ENCODE assay signal across 25 cellular contexts in genomic region chr17:38547439-38547838, GRCh38.
"Had no signal": no experiment of that assay in that cellular context is flagged by ENCODE, and none has a peak within 500 bp of the region (broad histone marks: within the 10 kb centered on the region; RNA-seq: fewer than 3 reads in every experiment).

No MANE protein-coding gene starts in this region.

- H3K27me3 ChIP-seq: brain microvascular endothelial cell, cardiac muscle cell, Peyer's patch, SJSA1 had no signal

- DNase-seq: activated CD4-positive, alpha-beta T cell treated with anti-CD3 and anti-CD28 coated beads for 48 hours; activated CD4-positive, alpha-beta T cell treated with anti-CD3 and anti-CD28 coated beads, Interleukin-2, amount 50 U/mL, for 4 hours; activated CD4-positive, CD25-positive, alpha-beta regulatory T cell treated with anti-CD3 and anti-CD28 coated beads, Interleukin-2, amount 50 U/mL, for 72 hours; activated CD8-positive, alpha-beta memory T cell treated with anti-CD3 and anti-CD28 coated beads for 24 hours; activated gamma-delta T cell treated with Interleukin-2 at 50 U/mL for 16 hours; activated naive CD4-positive, alpha-beta T cell treated with anti-CD3 and anti-CD28 coated beads, Interleukin-2, amount 10 ng/mL, durations not matched to agents 7 days and 5 days; activated naive CD8-positive, alpha-beta T cell treated with anti-CD3 and anti-CD28 coated beads for 36 hours; activated T-cell treated with anti-CD3 and anti-CD28 coated beads, Interleukin-2, amount 50 U/mL, for 4 hours; brain microvascular endothelial cell; Karpas-422; MM.1S; NCI-H1092; NCI-H1417; NCI-H1930; NCI-H2171 treated with DMSO at 0.1 percent for 48 hours; NCI-H226; NCI-H526; NCI-H82; Peyer's patch; Right ventricle myocardium superior had no signal

- ATAC-seq: activated T-cell treated with anti-CD3 and anti-CD28 coated beads, Interleukin-2, amount 50 U/mL, for 4 hours; activated T-helper 17 cell treated with anti-CD3 and anti-CD28 coated beads, Interleukin-2, amount 50 U/mL, for 72 hours; SK-N-SH treated with all-trans-retinoic acid at 6 μM for 48 hours had no signal

- H3K4me3 ChIP-seq: cardiac muscle cell, Peyer's patch, SJSA1 had no signal

- H3K27ac ChIP-seq: brain microvascular endothelial cell, cardiac muscle cell, Peyer's patch, RWPE1, SJSA1 had no signal

- H3K36me3 ChIP-seq: brain microvascular endothelial cell, cardiac muscle cell, Peyer's patch, SJSA1 had no signal

- H3K9me3 ChIP-seq: Peyer's patch, SJSA1 had no signal

- H3K4me1 ChIP-seq: Peyer's patch, SJSA1 had no signal
